15 cellular contexts compared by ENCODE assay signal in the genomic region with DNA sequence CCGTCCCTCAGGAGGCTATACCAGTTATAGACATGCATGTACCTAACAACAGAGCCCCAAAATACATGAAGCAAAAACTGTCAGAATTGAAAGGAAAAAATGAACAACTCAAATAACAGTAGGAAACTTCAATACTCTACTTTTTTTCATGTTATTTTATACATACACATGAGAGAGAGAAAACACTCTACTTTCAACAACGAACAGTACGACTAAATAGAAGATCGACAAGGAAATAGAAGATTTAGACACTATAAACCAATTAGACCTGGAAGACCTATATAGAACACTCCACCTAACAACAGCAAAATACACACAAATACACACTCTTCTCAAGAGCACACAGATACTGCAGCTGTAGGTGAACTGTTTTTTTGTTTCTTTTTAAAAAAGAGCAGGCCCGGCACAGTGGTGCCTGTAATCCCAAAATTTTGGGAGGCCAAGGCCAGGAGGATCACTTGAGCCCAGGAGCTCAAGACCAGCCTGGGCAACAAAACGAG. TPM values are rescaled to one million over a fixed set of nuclear protein-coding genes. Genes with fewer than 3 reads are reported as not detected.
DNase-seq lines count a peak whose midpoint lies in the region; ATAC-seq and TF ChIP-seq lines count a peak whose summit lies in the region.
"Had no signal": no experiment of that assay in that cellular context is flagged by ENCODE, and none has a peak within 500 bp of the region (broad histone marks: within the 10 kb centered on the region; RNA-seq: fewer than 3 reads in every experiment).

No MANE protein-coding gene starts in this region.

- peaks cover 97% of the 10 kb centered on the region for H3K79me2 ChIP-seq in Loucy (ENCODE audit: insufficient read depth, low read length)
- H3K79me2 ChIP-seq in osteoblast (ENCODE audit: insufficient read depth, low read length): peaks cover 100% of the 10 kb centered on the region

- H4K20me1 ChIP-seq in Loucy (ENCODE audit: insufficient read depth, low read length, poor library complexity, severe bottlenecking) (peaks cover 86% of the 10 kb centered on the region), osteoblast (ENCODE audit: insufficient read depth, low read length) (peaks cover 95% of the 10 kb centered on the region)

- H3K27me3 ChIP-seq in CD4-positive, alpha-beta T cell (ENCODE audit: control insufficient read depth, insufficient read depth, low read length): no peaks in the 10 kb centered on the region
- no peaks in the 10 kb centered on the region for H3K27me3 ChIP-seq in Loucy (ENCODE audit: insufficient read depth, low read length, poor library complexity, severe bottlenecking)
- H3K27me3 ChIP-seq in osteoblast (ENCODE audit: insufficient read depth, low read length): no peaks in the 10 kb centered on the region

- H3K9me3 ChIP-seq in CD4-positive, alpha-beta T cell (ENCODE audit: control insufficient read depth, low read length): no peaks in the 10 kb centered on the region
- H3K9me3 ChIP-seq in Loucy (ENCODE audit: insufficient read depth, low read depth, low read length): no peaks in the 10 kb centered on the region
- H3K9me3 ChIP-seq in osteoblast (ENCODE audit: low read depth, low read length): no peaks in the 10 kb centered on the region
- H3K9me3 ChIP-seq: Caco-2 had no signal

- no peaks in the 10 kb centered on the region for H3K9me2 ChIP-seq in Loucy (replicated peaks; ENCODE audit: low read depth, low read length)

- intact Hi-C loops in CD4-positive, alpha-beta T cell (cut with DNase I, micrococcal nuclease): no loop called here

- H3K36me3 Mint-ChIP-seq in CD4-positive, alpha-beta T cell (ENCODE audit: low read depth): peaks cover 4% of the 10 kb centered on the region
- no peaks in the 10 kb centered on the region for H3K36me3 Mint-ChIP-seq in chondrocyte (ENCODE audit: low read depth)

- H3K27ac ChIP-seq in CD4-positive, alpha-beta T cell (ENCODE audit: low read depth, low read length): no peak overlapping the region
- H3K27ac ChIP-seq in osteoblast (ENCODE audit: low read depth, low read length): no peak overlapping the region

- H3K36me3 ChIP-seq in Loucy (ENCODE audit: insufficient read depth, low read length) (peaks cover 5% of the 10 kb centered on the region; the same call in 1 of the 2 replicates), osteoblast (ENCODE audit: insufficient read depth, low read length) (peaks cover 4% of the 10 kb centered on the region)

- peaks cover 90% of the 10 kb centered on the region for H3K4me1 ChIP-seq in Loucy (ENCODE audit: insufficient read depth, low read length, poor library complexity, severe bottlenecking)
- peaks cover 53% of the 10 kb centered on the region for H3K4me1 ChIP-seq in osteoblast (ENCODE audit: insufficient read depth, low read length)

- no peaks in the 10 kb centered on the region for H3K27me3 Mint-ChIP-seq in CD4-positive, alpha-beta T cell
- H3K27me3 Mint-ChIP-seq in chondrocyte (ENCODE audit: low read depth): no peaks in the 10 kb centered on the region
- H3K27me3 Mint-ChIP-seq: stimulated activated naive B cell treated with anti-CD40 and anti-IgM and Interleukin-4, amounts not matched to agents 10 μg/mL and 1 μg/mL and 100 μg/mL, for 72 hours had no signal

- peak overlapping the region; percentile 53 for H3K4me3 ChIP-seq in Loucy (ENCODE audit: low read length, poor library complexity, severe bottlenecking)
- no peak overlapping the region for H3K4me3 ChIP-seq in osteoblast (ENCODE audit: insufficient read depth, low read length)

- H3K9me3 Mint-ChIP-seq in CD4-positive, alpha-beta T cell: no peaks in the 10 kb centered on the region
- no peaks in the 10 kb centered on the region for H3K9me3 Mint-ChIP-seq in chondrocyte (ENCODE audit: low read depth)
- H3K9me3 Mint-ChIP-seq: stimulated activated naive B cell treated with anti-CD40 and anti-IgM and Interleukin-4, amounts not matched to agents 10 μg/mL and 1 μg/mL and 100 μg/mL, for 72 hours had no signal

- POLR2A ChIA-PET in CD4-positive, alpha-beta T cell (lab: Charles Lee): interaction anchor here (4.5 kb wide), 1 partner anchor 10 kb away, joined by 40 read pairs; a partner anchor contains a TSS

- peak overlapping the region; percentile 73 for H3K4me2 ChIP-seq in Loucy (ENCODE audit: low read depth, low read length, poor library complexity, severe bottlenecking)
- no peak overlapping the region for H3K4me2 ChIP-seq in osteoblast (ENCODE audit: insufficient read depth, low read length)

- H3K4me3 Mint-ChIP-seq in CD4-positive, alpha-beta T cell: peak overlapping the region; percentile 25
- H3K4me3 Mint-ChIP-seq in chondrocyte (ENCODE audit: unreplicated experiment): no peak overlapping the region
- H3K4me3 Mint-ChIP-seq: stimulated activated naive B cell treated with anti-CD40 and anti-IgM and Interleukin-4, amounts not matched to agents 10 μg/mL and 1 μg/mL and 100 μg/mL, for 72 hours had no signal

- ATAC-seq in CD4-positive, alpha-beta T cell (ENCODE audit: poor library complexity): no peak
- ATAC-seq in HG03342 (IDR thresholded peaks at IDR 0.05; ENCODE audit: unreplicated experiment): no peak
- ATAC-seq: stimulated activated naive B cell treated with anti-CD40 and anti-IgM and Interleukin-4, amounts not matched to agents 10 μg/mL and 1 μg/mL and 100 μg/mL, for 72 hours had no signal

- no peak for DNase-seq in CD4-positive, alpha-beta T cell
- DNase-seq in chondrocyte (ENCODE audit: low spot score) (no peak), osteoblast (ENCODE audit: insufficient read length, low spot score, missing footprints) (peak; percentile 26), EL (no peak), NCI-H748 (lab: John Stamatoyannopoulos, UW; ENCODE audit: unreplicated experiment) (no peak), COLO668 (lab: John Stamatoyannopoulos, UW; ENCODE audit: unreplicated experiment) (no peak)
- DNase-seq: activated gamma-delta T cell treated with Interleukin-2 at 50 U/mL for 16 hours; Caco-2; cortex of kidney; foreskin fibroblast; NCI-H446; stimulated activated CD4-positive, alpha-beta T cell treated with anti-CD3 and anti-CD28 coated beads, Interleukin-1b, Interleukin-23, amount 100 ng/mL, for 48 hours; stimulated activated naive B cell treated with anti-CD40 and anti-IgM and Interleukin-4, amounts not matched to agents 10 μg/mL and 1 μg/mL and 100 μg/mL, for 72 hours had no signal

- peak overlapping the region; percentile 99 for H3K27ac Mint-ChIP-seq in CD4-positive, alpha-beta T cell
- peak overlapping the region; percentile 62 for H3K27ac Mint-ChIP-seq in chondrocyte (ENCODE audit: unreplicated experiment)
- H3K27ac Mint-ChIP-seq: stimulated activated naive B cell treated with anti-CD40 and anti-IgM and Interleukin-4, amounts not matched to agents 10 μg/mL and 1 μg/mL and 100 μg/mL, for 72 hours had no signal

- TF ChIP-seq CTCF in CD4-positive, alpha-beta T cell (IDR thresholded peaks at IDR 0.05): no peak
- TF ChIP-seq CTCF in Loucy (conservative IDR thresholded peaks at IDR 0.05; ENCODE audit: low read length): no peak
- no peak for TF ChIP-seq CTCF in chondrocyte (IDR thresholded peaks at IDR 0.05)
- TF ChIP-seq CTCF in osteoblast (IDR thresholded peaks at IDR 0.05; ENCODE audit: extremely low read depth, low read depth, low read length): no peak

- H3K4me1 Mint-ChIP-seq in CD4-positive, alpha-beta T cell (ENCODE audit: low read depth): peaks cover 100% of the 10 kb centered on the region
- peaks cover 95% of the 10 kb centered on the region for H3K4me1 Mint-ChIP-seq in chondrocyte (ENCODE audit: low read depth)

- peak overlapping the region; percentile 62 for H3K9ac ChIP-seq in Loucy (ENCODE audit: low read depth, low read length, poor library complexity, severe bottlenecking)

- H3F3A ChIP-seq in Loucy (ENCODE audit: low read depth): peaks cover 16% of the 10 kb centered on the region

- H2AFZ ChIP-seq in Loucy (ENCODE audit: low read length) (no peak overlapping the region), osteoblast (ENCODE audit: low read length) (no peak overlapping the region)

- CTCF ChIA-PET in CD4-positive, alpha-beta T cell (lab: Charles Lee): interaction anchor here (0.6 to 1.9 kb wide), 5 partner anchors 9 to 77 kb away, joined by 3 to 7 read pairs (median 4); no protein-coding TSS in a partner anchor

RNA-seq across cellular contexts. Expression of gene PNMA1, which starts 34.7 kb away (rescaled TPM):
- 10 to 100 TPM; 52.6 to 55.9 TPM for total RNA-seq in CD4-positive, alpha-beta T cell
- 72.0 to 85.2 TPM (median 72.1 TPM) in 3 replicates for total RNA-seq in chondrocyte
- total RNA-seq in osteoblast: 40.1 and 40.2 TPM in 2 replicates
